11 cellular contexts compared by ENCODE assay signal in the genomic region with DNA sequence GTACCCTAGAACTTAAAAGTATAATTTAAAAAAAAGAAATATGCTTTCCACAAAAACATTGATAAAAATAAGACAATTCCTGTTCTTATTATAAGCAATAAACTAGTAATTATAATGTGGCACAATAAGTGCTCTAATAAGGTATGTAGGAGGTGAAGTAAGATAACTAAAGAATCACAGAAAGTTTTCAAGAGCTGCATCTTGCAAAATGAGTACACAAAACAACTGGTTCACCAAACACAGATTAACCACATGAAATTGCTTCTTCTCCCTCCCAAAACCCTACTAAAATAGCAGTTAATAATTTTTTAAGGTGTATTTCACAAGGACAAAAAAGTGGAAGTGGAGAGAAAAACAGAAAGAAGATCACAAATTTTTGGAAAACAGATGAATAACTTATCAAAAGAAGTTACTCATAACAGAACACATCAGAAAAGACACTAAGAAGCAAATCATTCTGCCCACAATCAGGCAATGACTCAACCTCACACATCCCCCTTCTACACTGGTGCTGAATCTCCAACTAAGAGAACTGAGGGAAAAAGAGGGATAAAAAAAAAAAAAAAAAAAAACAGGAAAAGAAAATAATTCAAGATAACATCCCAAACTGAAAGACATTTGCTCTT.
DNase-seq lines count a peak whose midpoint lies in the region; ATAC-seq and TF ChIP-seq lines count a peak whose summit lies in the region.
"Had no signal": no experiment of that assay in that cellular context is flagged by ENCODE, and none has a peak within 500 bp of the region (broad histone marks: within the 10 kb centered on the region; RNA-seq: fewer than 3 reads in every experiment).

No MANE protein-coding gene starts in this region.

- POLR2A ChIA-PET in HEK293T (lab: Yijun Ruan, JAX) = no interaction called here

- no peak for TF ChIP-seq CTCF in fibroblast of the aortic adventitia (IDR thresholded peaks at IDR 0.05; ENCODE audit: insufficient read depth, low read length)

- H3K4me3 ChIP-seq in fibroblast of the aortic adventitia (ENCODE audit: low read depth, low read length) = no peak overlapping the region
- H3K4me3 ChIP-seq: right atrium auricular region, thyroid gland had no signal

- CTCF ChIA-PET in HEK293T (lab: Yijun Ruan, JAX) = no interaction called here

- DNase-seq in EH (ENCODE audit: low read depth) = peak; percentile 58
- DNase-seq in fibroblast of the aortic adventitia (ENCODE audit: low read depth) = peak; percentile 41
- no peak for DNase-seq in HEK293T (ENCODE audit: extremely low spot score)
- DNase-seq in SK-N-DZ (ENCODE audit: low spot score) = no peak
- DNase-seq in DMS79 (lab: John Stamatoyannopoulos, UW) = no peak
- DNase-seq in NCI-H1105 (lab: John Stamatoyannopoulos, UW) = no peak
- DNase-seq: thyroid gland had no signal

- peak; percentile 70 for ATAC-seq in GM21381 (IDR thresholded peaks at IDR 0.05; ENCODE audit: unreplicated experiment)
- ATAC-seq in HG03565 (IDR thresholded peaks at IDR 0.05; ENCODE audit: unreplicated experiment) = peak; percentile 74
- ATAC-seq: Panc1 had no signal

TF ChIP-seq in HEK293T, 16 proteins besides CTCF, POLR2A, EP300 and RAD21:
- TF ChIP-seq TARDBP (IDR thresholded peaks at IDR 0.05) (no peak), FOXK2 (IDR thresholded peaks at IDR 0.05) (no peak)
TF ChIP-seq in HEK293T: peak in this region for 0.

Comparison
In these comparisons a context has a peak if more than half of its experiments do, and no peak if none do; other contexts are left out.
1. DNase-seq: peak in EH (single experiment) and fibroblast of the aortic adventitia (single experiment); none in HEK293T (single experiment), SK-N-DZ (single experiment), DMS79 (single experiment) and NCI-H1105 (single experiment).